37 cellular contexts compared by ENCODE assay signal in the genomic region with DNA sequence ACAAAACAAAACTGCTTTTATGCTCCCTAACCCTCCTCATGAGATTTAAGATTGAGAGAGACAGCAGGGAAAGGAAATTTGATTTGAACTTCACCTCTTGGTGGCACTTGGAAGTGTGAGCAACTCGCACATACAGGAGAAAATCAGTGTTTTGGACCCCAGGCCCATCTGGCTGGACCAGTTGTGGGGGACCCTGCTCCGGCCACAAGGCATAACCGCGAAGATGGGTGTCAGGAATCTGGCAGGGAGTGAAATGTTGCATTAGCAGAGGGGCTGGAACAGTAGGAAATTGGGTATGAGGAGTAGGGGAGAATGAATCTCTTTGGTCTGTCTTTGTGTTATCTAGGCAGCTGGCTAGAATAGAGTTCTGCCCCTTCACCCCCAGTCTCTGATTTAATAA. TPM values are rescaled to one million over a fixed set of nuclear protein-coding genes. Genes with fewer than 3 reads are reported as not detected.
"Had no signal": no experiment of that assay in that cellular context is flagged by ENCODE, and none has a peak within 500 bp of the region (broad histone marks: within the 10 kb centered on the region; RNA-seq: fewer than 3 reads in every experiment).

No MANE protein-coding gene starts in this region.

- H3K27ac ChIP-seq: brain microvascular endothelial cell, esophagus muscularis mucosa, foreskin keratinocyte, gastrocnemius medialis, WERI-Rb-1 had no signal

- H3K4me1 Mint-ChIP-seq: activated T-helper 17 cell treated with anti-CD3 and anti-CD28 coated beads, Interleukin-2, amount 50 U/mL, for 72 hours had no signal

- ATAC-seq: activated CD4-positive, CD25-positive, alpha-beta regulatory T cell treated with anti-CD3 and anti-CD28 coated beads, Interleukin-2, amount 50 U/mL, for 24 hours; activated CD8-positive, alpha-beta T cell treated with anti-CD3 and anti-CD28 coated beads for 36 hours; activated T-helper 17 cell treated with anti-CD3 and anti-CD28 coated beads, Interleukin-2, amount 50 U/mL, for 72 hours; foreskin keratinocyte; gastrocnemius medialis; T-helper 17 cell had no signal

- H3K27me3 Mint-ChIP-seq: activated B cell treated with CpG ODN at 0.5 μM for 24 hours; activated CD8-positive, alpha-beta T cell treated with anti-CD3 and anti-CD28 coated beads for 36 hours; activated naive CD8-positive, alpha-beta T cell; activated T-cell treated with anti-CD3 and anti-CD28 coated beads, Interleukin-2, amount 50 U/mL, for 24 hours; activated T-helper 17 cell treated with anti-CD3 and anti-CD28 coated beads, Interleukin-2, amount 50 U/mL, for 72 hours; T-helper 17 cell had no signal

- H3K4me3 ChIP-seq: esophagus muscularis mucosa, gastrocnemius medialis had no signal

- H3K27me3 ChIP-seq: brain microvascular endothelial cell, esophagus muscularis mucosa, foreskin keratinocyte, gastrocnemius medialis had no signal

- DNase-seq: activated B cell treated with CpG ODN at 0.5 μM for 24 hours; activated CD4-positive, alpha-beta T cell treated with anti-CD3 and anti-CD28 coated beads for 48 hours; activated CD4-positive, alpha-beta T cell treated with anti-CD3 and anti-CD28 coated beads, Interleukin-2, amount 50 U/mL, for 1 hour; activated CD4-positive, alpha-beta T cell treated with anti-CD3 and anti-CD28 coated beads, Interleukin-2, amount 50 U/mL, for 48 hours; activated CD8-positive, alpha-beta memory T cell treated with anti-CD3 and anti-CD28 coated beads, Interleukin-2, amount 50 U/mL, for 48 hours; activated CD8-positive, alpha-beta T cell treated with anti-CD3 and anti-CD28 coated beads for 36 hours; activated effector memory CD4-positive, alpha-beta T cell treated with Interleukin-2 at 50 U/mL for 16 hours; activated gamma-delta T cell treated with Interleukin-2 at 50 U/mL for 16 hours; activated naive CD4-positive, alpha-beta T cell treated with anti-CD3 and anti-CD28 coated beads, Interleukin-2, amount 50 U/mL, for 16 hours; activated naive CD4-positive, alpha-beta T cell treated with Interleukin-2 at 50 U/mL for 16 hours; activated T-cell treated with anti-CD3 and anti-CD28 coated beads for 4 hours; activated T-cell treated with anti-CD3 and anti-CD28 coated beads, Interleukin-2, amount 50 U/mL, for 24 hours; amniotic stem cell; brain microvascular endothelial cell; cortex of kidney; effector memory CD4-positive, alpha-beta T cell; endodermal cell; erythroblast; foreskin keratinocyte; gastrocnemius medialis; glutamatergic neuron; T-helper 1 cell; T-helper 17 cell; T1000; WERI-Rb-1 had no signal

- H3K9me3 Mint-ChIP-seq: activated B cell treated with CpG ODN at 0.5 μM for 24 hours; activated CD8-positive, alpha-beta T cell treated with anti-CD3 and anti-CD28 coated beads for 36 hours; activated T-cell treated with anti-CD3 and anti-CD28 coated beads, Interleukin-2, amount 50 U/mL, for 24 hours; activated T-helper 17 cell treated with anti-CD3 and anti-CD28 coated beads, Interleukin-2, amount 50 U/mL, for 72 hours; central memory CD8-positive, alpha-beta T cell; T-helper 2 cell treated with Interferon-gamma antibody and Interleukin-4, amounts not matched to agents 5 μg/mL and 100 μg/mL, for 36 hours had no signal

- H3K9me3 ChIP-seq: esophagus muscularis mucosa, gastrocnemius medialis had no signal

- H3K4me3 Mint-ChIP-seq: activated B cell treated with CpG ODN at 0.5 μM for 24 hours; activated CD8-positive, alpha-beta T cell treated with anti-CD3 and anti-CD28 coated beads for 36 hours; activated naive CD8-positive, alpha-beta T cell; activated T-cell treated with anti-CD3 and anti-CD28 coated beads, Interleukin-2, amount 50 U/mL, for 24 hours; activated T-helper 17 cell treated with anti-CD3 and anti-CD28 coated beads, Interleukin-2, amount 50 U/mL, for 72 hours; central memory CD8-positive, alpha-beta T cell; T-helper 2 cell treated with Interferon-gamma antibody and Interleukin-4, amounts not matched to agents 5 μg/mL and 100 μg/mL, for 36 hours had no signal

- H3K4me1 ChIP-seq: foreskin keratinocyte, gastrocnemius medialis had no signal

- H3K27ac Mint-ChIP-seq: activated B cell treated with CpG ODN at 0.5 μM for 24 hours; activated CD8-positive, alpha-beta T cell treated with anti-CD3 and anti-CD28 coated beads for 36 hours; activated naive CD8-positive, alpha-beta T cell; activated T-cell treated with anti-CD3 and anti-CD28 coated beads, Interleukin-2, amount 50 U/mL, for 24 hours; activated T-helper 17 cell treated with anti-CD3 and anti-CD28 coated beads, Interleukin-2, amount 50 U/mL, for 72 hours; T-helper 17 cell; T-helper 2 cell treated with Interferon-gamma antibody and Interleukin-4, amounts not matched to agents 5 μg/mL and 100 μg/mL, for 36 hours had no signal

- H3K36me3 ChIP-seq: brain microvascular endothelial cell, gastrocnemius medialis had no signal

RNA-seq across cellular contexts. Expression of a gene that starts 1.2 kb away (rescaled TPM):
- total RNA-seq: activated B cell treated with CpG ODN at 0.5 μM for 24 hours; activated CD8-positive, alpha-beta memory T cell treated with anti-CD3 and anti-CD28 coated beads for 36 hours; activated CD8-positive, alpha-beta T cell treated with anti-CD3 and anti-CD28 coated beads for 36 hours; activated T-helper 17 cell treated with anti-CD3 and anti-CD28 coated beads, Interleukin-2, amount 50 U/mL, for 72 hours; astrocyte; bronchial epithelial cell; cardiac septum; cerebellum; dermis microvascular lymphatic vessel endothelial cell; foreskin keratinocyte; gastrocnemius medialis; T-helper 17 cell had no signal

RNA-seq across cellular contexts. Expression of a gene that starts 15.5 kb away (rescaled TPM):
- total RNA-seq: activated T-helper 17 cell treated with anti-CD3 and anti-CD28 coated beads, Interleukin-2, amount 50 U/mL, for 72 hours; astrocyte; bronchial epithelial cell; cardiac septum; cerebellum; dermis microvascular lymphatic vessel endothelial cell; endodermal cell; foreskin keratinocyte; gastrocnemius medialis had no signal
